In the genomic region with DNA sequence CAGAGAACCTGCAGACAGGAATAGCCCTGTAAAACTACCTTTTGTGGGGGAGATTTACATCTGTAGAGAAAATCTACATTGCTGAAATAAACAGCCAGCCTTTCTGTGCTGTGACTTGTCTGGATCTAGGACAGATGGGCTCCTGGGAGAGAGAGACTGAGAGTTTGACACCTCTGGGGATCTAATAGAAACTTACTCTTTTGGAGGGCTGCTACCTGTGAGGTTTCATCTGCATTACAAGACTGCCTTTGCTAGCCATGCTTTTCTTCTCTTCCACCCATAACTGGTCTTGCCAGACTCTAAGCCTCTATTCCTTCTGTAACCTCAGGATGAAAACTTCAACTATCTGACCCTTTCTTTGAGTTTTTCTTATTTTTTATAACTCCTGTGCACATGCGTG, we compare ENCODE assay signal across 18 cellular contexts.
"Had no signal": no experiment of that assay in that cellular context is flagged by ENCODE, and none has a peak within 500 bp of the region (broad histone marks: within the 10 kb centered on the region; RNA-seq: fewer than 3 reads in every experiment).

No MANE protein-coding gene starts in this region.

- H3K27ac Mint-ChIP-seq: activated CD8-positive, alpha-beta T cell treated with anti-CD3 and anti-CD28 coated beads for 36 hours; activated naive CD4-positive, alpha-beta T cell treated with anti-CD3 and anti-CD28 coated beads for 36 hours; activated T-cell treated with anti-CD3 and anti-CD28 coated beads, Interleukin-2, amount 50 U/mL, for 24 hours; activated T-helper 2 cell treated with anti-CD3 and anti-CD28 coated beads, Interferon-gamma antibody, Interleukin-2, Interleukin-4, amounts not matched to agents 10 μg/mL and 5 μg/mL and 100 μg/mL, durations not matched to agents 14 hours and 24 hours and 36 hours; effector memory CD8-positive, alpha-beta T cell; natural killer cell treated with Interleukin-12 subunit alpha and Interleukin-12 subunit beta and Interleukin-15 and Interleukin-18, amount 100 ng/mL, for 72 hours; type B pancreatic cell had no signal

- H3K36me3 Mint-ChIP-seq: natural killer cell treated with Interleukin-12 subunit alpha and Interleukin-12 subunit beta and Interleukin-15 and Interleukin-18, amount 100 ng/mL, for 72 hours had no signal

- H3K27me3 Mint-ChIP-seq: activated CD8-positive, alpha-beta T cell treated with anti-CD3 and anti-CD28 coated beads for 36 hours; activated T-cell treated with anti-CD3 and anti-CD28 coated beads, Interleukin-2, amount 50 U/mL, for 24 hours; effector memory CD8-positive, alpha-beta T cell; natural killer cell treated with Interleukin-12 subunit alpha and Interleukin-12 subunit beta and Interleukin-15 and Interleukin-18, amount 100 ng/mL, for 72 hours; type B pancreatic cell had no signal

- ATAC-seq: activated CD8-positive, alpha-beta T cell treated with anti-CD3 and anti-CD28 coated beads for 36 hours; body of pancreas; effector memory CD8-positive, alpha-beta T cell; lower lobe of right lung; natural killer cell treated with Interleukin-12 subunit alpha and Interleukin-12 subunit beta and Interleukin-15 and Interleukin-18, amount 100 ng/mL, for 72 hours; pancreas; right lobe of liver had no signal

- H3K4me3 ChIP-seq: body of pancreas, lower lobe of right lung, pancreas, right lobe of liver, smooth muscle cell, testis had no signal

- H3K4me1 ChIP-seq: right lobe of liver, testis had no signal

- H3K27me3 ChIP-seq: body of pancreas, neutrophil, pancreas, right lobe of liver, testis had no signal

- H3K27ac ChIP-seq: body of pancreas, lower lobe of right lung, neutrophil, pancreas, right lobe of liver, testis had no signal

- H3K4me3 Mint-ChIP-seq: activated CD8-positive, alpha-beta T cell treated with anti-CD3 and anti-CD28 coated beads for 36 hours; activated naive CD4-positive, alpha-beta T cell treated with anti-CD3 and anti-CD28 coated beads for 36 hours; activated T-cell treated with anti-CD3 and anti-CD28 coated beads, Interleukin-2, amount 50 U/mL, for 24 hours; effector memory CD8-positive, alpha-beta T cell; natural killer cell treated with Interleukin-12 subunit alpha and Interleukin-12 subunit beta and Interleukin-15 and Interleukin-18, amount 100 ng/mL, for 72 hours; type B pancreatic cell had no signal

- DNase-seq: activated CD4-positive, alpha-beta T cell treated with anti-CD3 and anti-CD28 coated beads for 48 hours; activated CD4-positive, CD25-positive, alpha-beta regulatory T cell; activated CD8-positive, alpha-beta T cell treated with anti-CD3 and anti-CD28 coated beads for 36 hours; activated naive CD4-positive, alpha-beta T cell treated with anti-CD3 and anti-CD28 coated beads for 36 hours; activated T-cell treated with anti-CD3 and anti-CD28 coated beads, Interleukin-2, amount 50 U/mL, for 24 hours; body of pancreas; effector memory CD8-positive, alpha-beta T cell; lower lobe of right lung; pancreas; right lobe of liver; stimulated activated CD4-positive, alpha-beta T cell treated with anti-CD3 and anti-CD28 coated beads, Interleukin-4, amount 100 ng/mL, for 1 hour; testis had no signal

- H3K9me3 Mint-ChIP-seq: activated T-cell treated with anti-CD3 and anti-CD28 coated beads, Interleukin-2, amount 50 U/mL, for 24 hours; effector memory CD8-positive, alpha-beta T cell had no signal

- H3K9me3 ChIP-seq: body of pancreas, lower lobe of right lung, neutrophil, pancreas, right lobe of liver, testis had no signal

- FAIRE-seq: keratinocyte, pancreas had no signal

- H3K36me3 ChIP-seq: lower lobe of right lung, neutrophil, pancreas, right lobe of liver had no signal
